Comparison of ENCODE assay signal across 2 cellular contexts in the genomic region with DNA sequence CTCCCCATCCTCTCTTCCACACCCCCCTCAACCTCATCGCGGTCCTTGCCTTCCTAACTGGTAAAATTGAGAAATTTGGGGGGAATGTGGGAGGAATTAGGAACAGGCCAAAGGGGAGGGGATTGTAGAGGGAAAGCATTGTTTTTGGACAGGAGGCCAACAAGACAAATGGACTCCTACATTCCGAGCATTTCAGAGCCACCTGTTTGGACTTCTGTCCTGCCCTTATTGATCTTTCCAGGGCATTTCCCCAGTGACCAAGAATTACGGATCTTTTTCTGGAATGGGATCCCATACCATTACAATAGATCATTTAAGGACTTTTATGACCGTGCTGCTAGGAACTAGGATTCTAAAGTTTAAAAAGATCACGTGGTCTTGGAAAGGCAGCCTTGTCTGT.
TF ChIP-seq lines count a peak whose summit lies in the region.

No MANE protein-coding gene starts in this region.

TF ChIP-seq in A549, 52 proteins besides CTCF, POLR2A, EP300 and RAD21 (continued from another document):
- TF ChIP-seq JUNB (IDR thresholded peaks at IDR 0.05): no peak
TF ChIP-seq in A549: peak in this region for 1.

TF ChIP-seq in liver, 16 proteins besides CTCF, POLR2A, EP300 and RAD21 (continued from another document):
- TF ChIP-seq HNF4A (conservative IDR thresholded peaks at IDR 0.05) (peak; percentile 77 to 79), YY1 (IDR thresholded peaks at IDR 0.05) (no peak), TAF1 (conservative IDR thresholded peaks at IDR 0.05) (no peak), NR2F2 (IDR thresholded peaks at IDR 0.05) (no peak), EGR1 (IDR thresholded peaks at IDR 0.05; ENCODE audit: low read depth in 2 of 2) (peak in 1 of 2 donors; percentile 31), GABPA (IDR thresholded peaks at IDR 0.05 in 1 of 2, conservative IDR thresholded peaks at IDR 0.05 in 1 of 2) (no peak), SP1 (IDR thresholded peaks at IDR 0.05) (no peak), FOXA1 (IDR thresholded peaks at IDR 0.05) (no peak), FOXA2 (IDR thresholded peaks at IDR 0.05) (peak; percentile 28), RXRA (IDR thresholded peaks at IDR 0.05) (peak in 1 of 2 donors; percentile 40), HNF4G (IDR thresholded peaks at IDR 0.05) (peak; percentile 20)
- TF ChIP-seq, protein P1, sequence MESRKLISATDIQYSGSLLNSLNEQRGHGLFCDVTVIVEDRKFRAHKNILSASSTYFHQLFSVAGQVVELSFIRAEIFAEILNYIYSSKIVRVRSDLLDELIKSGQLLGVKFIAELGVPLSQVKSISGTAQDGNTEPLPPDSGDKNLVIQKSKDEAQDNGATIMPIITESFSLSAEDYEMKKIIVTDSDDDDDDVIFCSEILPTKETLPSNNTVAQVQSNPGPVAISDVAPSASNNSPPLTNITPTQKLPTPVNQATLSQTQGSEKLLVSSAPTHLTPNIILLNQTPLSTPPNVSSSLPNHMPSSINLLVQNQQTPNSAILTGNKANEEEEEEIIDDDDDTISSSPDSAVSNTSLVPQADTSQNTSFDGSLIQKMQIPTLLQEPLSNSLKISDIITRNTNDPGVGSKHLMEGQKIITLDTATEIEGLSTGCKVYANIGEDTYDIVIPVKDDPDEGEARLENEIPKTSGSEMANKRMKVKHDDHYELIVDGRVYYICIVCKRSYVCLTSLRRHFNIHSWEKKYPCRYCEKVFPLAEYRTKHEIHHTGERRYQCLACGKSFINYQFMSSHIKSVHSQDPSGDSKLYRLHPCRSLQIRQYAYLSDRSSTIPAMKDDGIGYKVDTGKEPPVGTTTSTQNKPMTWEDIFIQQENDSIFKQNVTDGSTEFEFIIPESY (IDR thresholded peaks at IDR 0.05): no peak
- TF ChIP-seq, protein P2, sequence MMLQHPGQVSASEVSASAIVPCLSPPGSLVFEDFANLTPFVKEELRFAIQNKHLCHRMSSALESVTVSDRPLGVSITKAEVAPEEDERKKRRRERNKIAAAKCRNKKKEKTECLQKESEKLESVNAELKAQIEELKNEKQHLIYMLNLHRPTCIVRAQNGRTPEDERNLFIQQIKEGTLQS (IDR thresholded peaks at IDR 0.05): no peak
- TF ChIP-seq, protein P3, sequence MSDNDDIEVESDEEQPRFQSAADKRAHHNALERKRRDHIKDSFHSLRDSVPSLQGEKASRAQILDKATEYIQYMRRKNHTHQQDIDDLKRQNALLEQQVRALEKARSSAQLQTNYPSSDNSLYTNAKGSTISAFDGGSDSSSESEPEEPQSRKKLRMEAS (IDR thresholded peaks at IDR 0.05): no peak
TF ChIP-seq in liver: peak in this region for 5.
